Comparison of ENCODE assay signal across 8 cellular contexts in the genomic region with DNA sequence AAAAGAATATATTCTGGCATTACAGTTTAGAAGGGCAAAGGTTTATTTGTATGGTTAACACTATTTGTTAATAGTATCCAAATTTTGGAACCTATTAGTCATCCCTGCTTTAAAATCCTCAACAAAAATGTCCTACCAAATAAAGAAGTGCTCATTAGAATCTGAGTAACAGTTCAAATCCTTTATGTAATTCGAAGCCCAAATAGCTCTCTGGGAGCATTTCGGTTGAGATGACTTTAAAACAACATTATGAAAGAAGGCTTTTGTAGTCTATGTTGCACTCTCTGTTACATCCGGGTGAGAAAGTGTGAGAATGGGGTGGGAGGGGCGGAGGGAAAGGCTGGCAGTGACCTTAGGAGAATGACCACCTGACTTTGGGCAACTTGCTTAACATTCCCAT. TPM values are rescaled to one million over a fixed set of nuclear protein-coding genes. Genes with fewer than 3 reads are reported as not detected.
A peak's percentile ranks its signal among the peaks of the same experiment; 100 is the strongest.
DNase-seq lines count a peak whose midpoint lies in the region; ATAC-seq and TF ChIP-seq lines count a peak whose summit lies in the region.

No MANE protein-coding gene starts in this region.

- no peak for TF ChIP-seq CTCF in CD8-positive, alpha-beta T cell (IDR thresholded peaks at IDR 0.05)

- no peak overlapping the region for H3K4me3 ChIP-seq in CD8-positive, alpha-beta T cell (ENCODE audit: low read depth, low read length)
- no peak overlapping the region for H3K4me3 ChIP-seq in muscle layer of colon (ENCODE audit: low read depth in 1 of 2, low read length in 2 of 2)

- H3K36me3 ChIP-seq in CD8-positive, alpha-beta T cell (ENCODE audit: insufficient read depth, low read length) = peaks cover 31% of the 10 kb centered on the region
- peaks cover 1% of the 10 kb centered on the region for H3K36me3 ChIP-seq in muscle layer of colon (ENCODE audit: insufficient read depth, low read length)

- DNase-seq in CD8-positive, alpha-beta T cell = no peak
- DNase-seq in HCEC 1CT = peak; percentile 79
- DNase-seq in activated naive CD8-positive, alpha-beta T cell treated with anti-CD3 and anti-CD28 coated beads, Interleukin-2, amount 50 U/mL, for 24 hours = no peak
- DNase-seq in RKO (ENCODE audit: low spot score) = no peak
- DNase-seq in germinal center (ENCODE audit: low spot score) = no peak

- H3K4me3 Mint-ChIP-seq in CD8-positive, alpha-beta T cell = peak overlapping the region; percentile 51
- peak overlapping the region; percentile 58 for H3K4me3 Mint-ChIP-seq in activated naive CD8-positive, alpha-beta T cell treated with anti-CD3 and anti-CD28 coated beads, Interleukin-2, amount 50 U/mL, for 24 hours

- peaks cover 88% of the 10 kb centered on the region for H3K36me3 Mint-ChIP-seq in CD8-positive, alpha-beta T cell
- H3K36me3 Mint-ChIP-seq in activated naive CD8-positive, alpha-beta T cell treated with anti-CD3 and anti-CD28 coated beads, Interleukin-2, amount 50 U/mL, for 24 hours (ENCODE audit: low read depth) = peaks cover 92% of the 10 kb centered on the region

- intact Hi-C loops in CD8-positive, alpha-beta T cell (cut with DNase I, micrococcal nuclease) = loop anchor here (1.0 to 5.0 kb wide), 4 partner anchors 10 to 57 kb away; no protein-coding TSS in a partner anchor

- no peaks in the 10 kb centered on the region for H3K27me3 ChIP-seq in CD8-positive, alpha-beta T cell (ENCODE audit: insufficient read depth, low read length)
- no peaks in the 10 kb centered on the region for H3K27me3 ChIP-seq in muscle layer of colon (ENCODE audit: control insufficient read depth in 1 of 2, insufficient read depth in 2 of 2, low read length in 2 of 2)

- H3K27ac Mint-ChIP-seq in CD8-positive, alpha-beta T cell = peak overlapping the region; percentile 94
- peak overlapping the region; percentile 97 for H3K27ac Mint-ChIP-seq in activated naive CD8-positive, alpha-beta T cell treated with anti-CD3 and anti-CD28 coated beads, Interleukin-2, amount 50 U/mL, for 24 hours

- POLR2A ChIA-PET in CD8-positive, alpha-beta T cell (lab: Charles Lee) = interaction anchor here (0.8 to 4.0 kb wide), 5 partner anchors 8 to 60 kb away, joined by 3 to 34 read pairs (median 8); partner anchors contain the start of gene SLC38A1

- H3K9ac ChIP-seq in muscle layer of colon (ENCODE audit: low read length) = no peak overlapping the region

- H3K9me3 Mint-ChIP-seq in CD8-positive, alpha-beta T cell = no peaks in the 10 kb centered on the region
- H3K9me3 Mint-ChIP-seq in activated naive CD8-positive, alpha-beta T cell treated with anti-CD3 and anti-CD28 coated beads, Interleukin-2, amount 50 U/mL, for 24 hours = no peaks in the 10 kb centered on the region

- no peak for ATAC-seq in CD8-positive, alpha-beta T cell
- no peak for ATAC-seq in activated naive CD8-positive, alpha-beta T cell treated with anti-CD3 and anti-CD28 coated beads, Interleukin-2, amount 50 U/mL, for 24 hours
- ATAC-seq in HG03108 (IDR thresholded peaks at IDR 0.05; ENCODE audit: unreplicated experiment) (no peak), HG03469 (IDR thresholded peaks at IDR 0.05; ENCODE audit: unreplicated experiment) (no peak)

- H3K9me3 ChIP-seq in CD8-positive, alpha-beta T cell (ENCODE audit: low read length) = no peaks in the 10 kb centered on the region
- no peaks in the 10 kb centered on the region for H3K9me3 ChIP-seq in muscle layer of colon (ENCODE audit: low read length)

- CTCF ChIA-PET in CD8-positive, alpha-beta T cell (lab: Charles Lee) = interaction anchor here (0.9 to 2.3 kb wide), 5 partner anchors 34 to 93 kb away, joined by 3 to 6 read pairs (median 3); no protein-coding TSS in a partner anchor

- H3K4me1 Mint-ChIP-seq in CD8-positive, alpha-beta T cell (ENCODE audit: low read depth) = peaks cover 93% of the 10 kb centered on the region
- peaks cover 84% of the 10 kb centered on the region for H3K4me1 Mint-ChIP-seq in activated naive CD8-positive, alpha-beta T cell treated with anti-CD3 and anti-CD28 coated beads, Interleukin-2, amount 50 U/mL, for 24 hours

- H3K27me3 Mint-ChIP-seq in CD8-positive, alpha-beta T cell (ENCODE audit: low read depth) = no peaks in the 10 kb centered on the region
- H3K27me3 Mint-ChIP-seq in activated naive CD8-positive, alpha-beta T cell treated with anti-CD3 and anti-CD28 coated beads, Interleukin-2, amount 50 U/mL, for 24 hours = no peaks in the 10 kb centered on the region

- H3K4me1 ChIP-seq in CD8-positive, alpha-beta T cell (ENCODE audit: insufficient read depth, low read length) = peaks cover 77% of the 10 kb centered on the region
- H3K4me1 ChIP-seq in muscle layer of colon (ENCODE audit: insufficient read depth, low read length) = peaks cover 59% of the 10 kb centered on the region

- peak overlapping the region; percentile 38 for H3K27ac ChIP-seq in CD8-positive, alpha-beta T cell (ENCODE audit: low read depth, low read length)
- H3K27ac ChIP-seq in muscle layer of colon (ENCODE audit: low read depth, low read length) = peak overlapping the region; percentile 52

RNA-seq across cellular contexts. Expression of gene SLC38A1, which starts 59.7 kb away (rescaled TPM):
- total RNA-seq in CD8-positive, alpha-beta T cell = 100 to 1,000 TPM; 440 to 464 TPM
